21 cellular contexts compared by ENCODE assay signal in genomic region chr17:66016231-66016630, GRCh38.
"Had no signal": no experiment of that assay in that cellular context is flagged by ENCODE, and none has a peak within 500 bp of the region (broad histone marks: within the 10 kb centered on the region; RNA-seq: fewer than 3 reads in every experiment).

No MANE protein-coding gene starts in this region.

- H3K27ac ChIP-seq: KMS-11 had no signal

- H3K9ac ChIP-seq: KMS-11, SK-N-SH had no signal

- FAIRE-seq: K562, RCC 7860 had no signal

- H3K4me3 ChIP-seq: K562 had no signal

- ATAC-seq: K562, T-cell had no signal

- H3K4me2 ChIP-seq: KMS-11, SK-N-SH had no signal

- DNase-seq: Kasumi-1, MM.1S, NCI-H1092 treated with DMSO at 0.1 percent for 48 hours, NCI-H1436, NCI-H187, NCI-H2029, NCI-H2081 treated with DMSO at 0.1 percent for 48 hours, NCI-H2171, NCI-H226, NCI-H446, NCI-H510A, NCI-H524 treated with DMSO at 0.1 percent for 48 hours, NCI-H69, NCI-H774, SHP77, SK-N-SH, SW 1271, T-cell had no signal

- H3K9me3 ChIP-seq: SK-N-SH had no signal
